23 cellular contexts compared by ENCODE assay signal in genomic region chr20:33070413-33071053, GRCh38. TPM values are rescaled to one million over a fixed set of nuclear protein-coding genes. Genes with fewer than 3 reads are reported as not detected.
DNase-seq lines count a peak whose midpoint lies in the region; ATAC-seq, FAIRE-seq and TF ChIP-seq lines count a peak whose summit lies in the region.
"Had no signal": no experiment of that assay in that cellular context is flagged by ENCODE, and none has a peak within 500 bp of the region (broad histone marks: within the 10 kb centered on the region; RNA-seq: fewer than 3 reads in every experiment).

No MANE protein-coding gene starts in this region.

- no peaks in the 10 kb centered on the region for H3K36me3 Mint-ChIP-seq in neural crest cell (ENCODE audit: low read depth)
- H3K36me3 Mint-ChIP-seq: CD4-positive, CD25-positive, alpha-beta regulatory T cell; CD8-positive, alpha-beta memory T cell had no signal

- H3K9me3 ChIP-seq in RWPE2 (ENCODE audit: severe bottlenecking) (no peaks in the 10 kb centered on the region), K562 (replicated peaks; ENCODE audit: control insufficient read depth, insufficient read depth, low read depth, low read length) (no peaks in the 10 kb centered on the region), aorta (ENCODE audit: control insufficient read depth, low read length) (no peaks in the 10 kb centered on the region), heart left ventricle (no peaks in the 10 kb centered on the region)
- H3K9me3 ChIP-seq: BE2C had no signal

- WGBS in K562 (ENCODE audit: insufficient coverage, low coverage, missing lambda C conversion rate): 1% methylated on average over 13 of the region's 14 CpGs
- WGBS in aorta, 2 donors: 76 to 80% methylated on average over 14 of the region's 14 CpGs
- WGBS in heart left ventricle, 4 donors: 79 to 85% (median 82%) methylated on average over 11 to 14 of the region's 14 CpGs

- TF ChIP-seq CTCF in RWPE2 (IDR thresholded peaks at IDR 0.05; ENCODE audit: poor library complexity, severe bottlenecking): no peak
- no peak for TF ChIP-seq CTCF in K562 (IDR thresholded peaks at IDR 0.05 in 2 of 3, conservative IDR thresholded peaks at IDR 0.05 in 1 of 3; ENCODE audit: insufficient read depth in 2 of 3, low read depth in 1 of 3, low read length in 3 of 3)
- TF ChIP-seq CTCF in neural crest cell (conservative IDR thresholded peaks at IDR 0.05): no peak
- TF ChIP-seq CTCF in heart left ventricle (IDR thresholded peaks at IDR 0.05): no peak

- no peaks in the 10 kb centered on the region for H3K4me1 ChIP-seq in RWPE2 (ENCODE audit: insufficient read depth, poor library complexity, severe bottlenecking)
- no peaks in the 10 kb centered on the region for H3K4me1 ChIP-seq in K562 (replicated peaks in 1 of 2; ENCODE audit: control insufficient read depth in 2 of 2, insufficient read depth in 2 of 2, low read length in 2 of 2)
- H3K4me1 ChIP-seq in aorta (ENCODE audit: control insufficient read depth in 1 of 2, insufficient read depth in 2 of 2, low read length in 2 of 2): no peaks in the 10 kb centered on the region
- no peaks in the 10 kb centered on the region for H3K4me1 ChIP-seq in heart left ventricle
- H3K4me1 ChIP-seq: BE2C had no signal

- H3K4me3 Mint-ChIP-seq in neural crest cell: no peak overlapping the region
- H3K4me3 Mint-ChIP-seq: CD4-positive, CD25-positive, alpha-beta regulatory T cell; CD8-positive, alpha-beta memory T cell; GM23338; HFFc6 had no signal

- no TSS peak for BruUV-seq in K562 (replicated peaks; lab: Mats Ljungman, UMichigan)

- TF ChIP-seq POLR2A in K562 (conservative IDR thresholded peaks at IDR 0.05): no peak
- no peak for TF ChIP-seq POLR2A in heart left ventricle (IDR thresholded peaks at IDR 0.05)

- no peaks in the 10 kb centered on the region for H3K9me1 ChIP-seq in K562 (ENCODE audit: control insufficient read depth, insufficient read depth, low read length)

- H3K4me2 ChIP-seq in K562 (ENCODE audit: insufficient read depth, low read length): no peak overlapping the region
- H3K4me2 ChIP-seq: GM23338 had no signal

- no peak overlapping the region for H2AFZ ChIP-seq in K562 (ENCODE audit: low read depth, low read length)
- H2AFZ ChIP-seq: GM23338 had no signal

- ATAC-seq in RWPE2 (ENCODE audit: low read depth) (no peak), K562 (no peak), aorta (ENCODE audit: low FRiP score) (no peak), heart left ventricle (no peak), GM19328 (IDR thresholded peaks at IDR 0.05; ENCODE audit: unreplicated experiment) (no peak), HG03520 (IDR thresholded peaks at IDR 0.05; ENCODE audit: unreplicated experiment) (no peak)
- ATAC-seq: GM23338, HCT116 had no signal

- no peaks in the 10 kb centered on the region for H4K20me1 ChIP-seq in K562 (replicated peaks; ENCODE audit: control insufficient read depth, insufficient read depth, low read length)

- H3K9ac ChIP-seq in K562 (ENCODE audit: insufficient read depth in 1 of 2, low read depth in 2 of 2, low read length in 2 of 2): no peak overlapping the region

- H3K4me3 ChIP-seq in RWPE2 (ENCODE audit: severe bottlenecking) (no peak overlapping the region), K562 (no peak overlapping the region), aorta (ENCODE audit: low read length in 2 of 2) (no peak overlapping the region), heart left ventricle (no peak overlapping the region)
- H3K4me3 ChIP-seq: GM23338 had no signal

- no peaks in the 10 kb centered on the region for H3K27me3 ChIP-seq in RWPE2 (ENCODE audit: insufficient read depth, poor library complexity, severe bottlenecking)
- peaks cover 20 to 39% of the 10 kb centered on the region in 2 experiments; a peak in 4 of 5 replicates for H3K27me3 ChIP-seq in K562 (ENCODE audit: control insufficient read depth in 2 of 2, insufficient read depth in 2 of 2, low read length in 2 of 2)
- no peaks in the 10 kb centered on the region for H3K27me3 ChIP-seq in aorta (ENCODE audit: control insufficient read depth in 1 of 2, insufficient read depth in 2 of 2, low read length in 1 of 2)
- peaks cover 0 to 12% (median 0%) of the 10 kb centered on the region in 9 donors for H3K27me3 ChIP-seq in heart left ventricle
- H3K27me3 ChIP-seq: BE2C had no signal

- in situ Hi-C loops in K562 (cut with MboI): no loop called here

- H3K27me3 Mint-ChIP-seq in neural crest cell (ENCODE audit: low read depth): peaks cover 3% of the 10 kb centered on the region
- H3K27me3 Mint-ChIP-seq: CD4-positive, CD25-positive, alpha-beta regulatory T cell had no signal

- H3K4me1 Mint-ChIP-seq in neural crest cell: peaks cover 5% of the 10 kb centered on the region
- H3K4me1 Mint-ChIP-seq: GM23338 had no signal

- H3K27ac ChIP-seq in RWPE2 (ENCODE audit: poor library complexity, severe bottlenecking) (no peak overlapping the region), K562 (ENCODE audit: extremely low read depth, low read depth, low read length) (no peak overlapping the region), aorta (ENCODE audit: low read depth in 1 of 2, low read length in 2 of 2) (no peak overlapping the region), heart left ventricle (no peak overlapping the region)

- DNase-seq in RWPE2 (ENCODE audit: low spot score) (peak; percentile 72), K562 (ENCODE audit: extremely low read depth in 1 of 4, low spot score in 3 of 4) (no peak), neural crest cell (ENCODE audit: low read depth, low spot score) (no peak), aorta (peak; percentile 21 to 60), heart left ventricle (no peak)
- DNase-seq: ACHN; BE2C; C1 segment of cervical spinal cord; CD4-positive, CD25-positive, alpha-beta regulatory T cell; CD8-positive, alpha-beta memory T cell; COR-L47; H7; HFFc6 had no signal

- TF ChIP-seq RAD21 in K562 (CRISPR knock-in tag; conservative IDR thresholded peaks at IDR 0.05 in 1 of 2, IDR thresholded peaks at IDR 0.05 in 1 of 2): no peak

- CTCF ChIA-PET in K562 (lab: Yijun Ruan, JAX; ENCODE audit: low intra/inter-chr PET ratio): no interaction called here

- intact Hi-C loops in K562 (cut with micrococcal nuclease): no loop called here
- intact Hi-C loops in aorta (cut with DNase I): no loop called here
- intact Hi-C loops in heart left ventricle (cut with DNase I): no loop called here

- POLR2A ChIA-PET in K562 (lab: Yijun Ruan, JAX): no interaction called here

- peak overlapping the region; percentile 5 for H3K27ac Mint-ChIP-seq in neural crest cell (ENCODE audit: unreplicated experiment)
- H3K27ac Mint-ChIP-seq: CD4-positive, CD25-positive, alpha-beta regulatory T cell; GM23338; HFFc6 had no signal

- no peak for FAIRE-seq in K562 (lab: Jason Lieb, UNC)
- FAIRE-seq: A204.1, D721Med, G401.6, GM12892, GM18507, HTR-8/SVneo had no signal

- H3K36me3 ChIP-seq in RWPE2 (ENCODE audit: low read depth): no peaks in the 10 kb centered on the region
- no peaks in the 10 kb centered on the region for H3K36me3 ChIP-seq in K562 (ENCODE audit: control insufficient read depth, insufficient read depth, low read length)
- H3K36me3 ChIP-seq in aorta (ENCODE audit: control insufficient read depth in 1 of 2, insufficient read depth in 2 of 2, low read length in 1 of 2): no peaks in the 10 kb centered on the region
- no peaks in the 10 kb centered on the region for H3K36me3 ChIP-seq in heart left ventricle
- H3K36me3 ChIP-seq: BE2C had no signal

- H3K79me2 ChIP-seq in K562 (ENCODE audit: control insufficient read depth, insufficient read depth, low read length): no peaks in the 10 kb centered on the region

- no peak for TF ChIP-seq EP300 in K562 (IDR thresholded peaks at IDR 0.05; ENCODE audit: low read length)

- H3K9me3 Mint-ChIP-seq in neural crest cell: no peaks in the 10 kb centered on the region
- H3K9me3 Mint-ChIP-seq: CD4-positive, CD25-positive, alpha-beta regulatory T cell; CD8-positive, alpha-beta memory T cell; GM23338; HFFc6 had no signal

RNA-seq across cellular contexts. Expression of gene BPIFB4, which starts 8.9 kb away (rescaled TPM):
- total RNA-seq in K562 (2011; cell fraction: chromatin; rRNA removed; ENCODE audit: low replicate concordance): not detected in 2 replicates
- not detected in 2 replicates for total RNA-seq in K562 (2011; cell fraction: nucleolus; rRNA removed)
- total RNA-seq in K562 (2011; cell fraction: nucleoplasm; rRNA removed): not detected in 2 replicates
- total RNA-seq in K562 (2014; rRNA removed) (not detected in 2 replicates), K562 (2014; rRNA removed; fragmentation: Illumina TruSeq; extraction: Trizol) (not detected in 2 replicates), K562 (2015; rRNA removed; fragmentation: Illumina TruSeq; extraction: Trizol) (not detected in 2 replicates), K562 (2021) (not detected in 2 replicates), neural crest cell (not detected in 2 replicates), aorta (not detected), heart left ventricle (not detected)
- polyA plus RNA-seq in K562 (2011; rRNA removed) (not detected in 2 replicates), K562 (2014; fragmentation: Illumina TruSeq; extraction: Trizol) (not detected in 2 replicates), K562 (2014; fragmentation: Nextera tagmentation; extraction: Ambion mirVana) (not detected), K562 (2014; rRNA removed) (not detected in 2 replicates), aorta (not detected), heart left ventricle (not detected)
- polyA plus RNA-seq in K562 (2011; cell fraction: cytosol; rRNA removed): not detected in 2 replicates
- polyA plus RNA-seq in K562 (2011; cell fraction: nucleus; rRNA removed): not detected in 2 replicates
- polyA plus RNA-seq in K562 (2012): not detected in 2 replicates
- not detected in 2 replicates for polyA minus RNA-seq in K562 (2011; rRNA and poly(A)+ RNA removed)
- not detected in 2 replicates for polyA minus RNA-seq in K562 (2011; cell fraction: cytosol; rRNA and poly(A)+ RNA removed)
- not detected in 2 replicates for polyA minus RNA-seq in K562 (2011; cell fraction: nucleus; rRNA and poly(A)+ RNA removed)
- total RNA-seq: CD4-positive, CD25-positive, alpha-beta regulatory T cell; CD8-positive, alpha-beta memory T cell; GM23338; H7; HFFc6 had no signal
- polyA plus RNA-seq: CD4-positive, CD25-positive, alpha-beta regulatory T cell; CD8-positive, alpha-beta memory T cell; GM23338 had no signal

RNA-seq across cellular contexts. Expression of gene BPIFB3, which starts 16.8 kb away (rescaled TPM):
- total RNA-seq in K562 (2011; cell fraction: chromatin; rRNA removed; ENCODE audit: low replicate concordance): not detected in 2 replicates
- total RNA-seq in K562 (2011; cell fraction: nucleolus; rRNA removed): not detected in 2 replicates
- not detected in 2 replicates for total RNA-seq in K562 (2011; cell fraction: nucleoplasm; rRNA removed)
- not detected in 2 replicates for total RNA-seq in K562 (2014; rRNA removed)
- total RNA-seq in K562 (2014; rRNA removed; fragmentation: Illumina TruSeq; extraction: Trizol): not detected in 2 replicates
- total RNA-seq in K562 (2015; rRNA removed; fragmentation: Illumina TruSeq; extraction: Trizol): not detected in 2 replicates
- total RNA-seq in K562 (2021): not detected in 2 replicates
- not detected in 2 replicates for polyA plus RNA-seq in K562 (2011; rRNA removed)
- not detected in 2 replicates for polyA plus RNA-seq in K562 (2011; cell fraction: cytosol; rRNA removed)
- not detected in 2 replicates for polyA plus RNA-seq in K562 (2011; cell fraction: nucleus; rRNA removed)
- not detected in 2 replicates for polyA plus RNA-seq in K562 (2012)
- polyA plus RNA-seq in K562 (2014; fragmentation: Illumina TruSeq; extraction: Trizol): not detected in 2 replicates
- polyA plus RNA-seq in K562 (2014; fragmentation: Nextera tagmentation; extraction: Ambion mirVana): not detected
- polyA plus RNA-seq in K562 (2014; rRNA removed): not detected in 2 replicates
- polyA minus RNA-seq in K562 (2011; rRNA and poly(A)+ RNA removed): not detected in 2 replicates
- polyA minus RNA-seq in K562 (2011; cell fraction: cytosol; rRNA and poly(A)+ RNA removed): not detected in 2 replicates
- polyA minus RNA-seq in K562 (2011; cell fraction: nucleus; rRNA and poly(A)+ RNA removed): not detected in 2 replicates
- total RNA-seq in neural crest cell: not detected in 2 replicates
- total RNA-seq in aorta: not detected
- polyA plus RNA-seq in aorta: not detected
- not detected for total RNA-seq in heart left ventricle
- polyA plus RNA-seq in heart left ventricle: not detected
- total RNA-seq: CD4-positive, CD25-positive, alpha-beta regulatory T cell; CD8-positive, alpha-beta memory T cell; GM23338; H7; HFFc6 had no signal
- polyA plus RNA-seq: CD4-positive, CD25-positive, alpha-beta regulatory T cell; CD8-positive, alpha-beta memory T cell; GM23338 had no signal

RNA-seq across cellular contexts. Expression of gene BPIFB6, which starts 39.1 kb away (rescaled TPM):
- not detected in 2 replicates for total RNA-seq in K562 (2011; cell fraction: chromatin; rRNA removed; ENCODE audit: low replicate concordance)
- not detected in 2 replicates for total RNA-seq in K562 (2011; cell fraction: nucleolus; rRNA removed)
- not detected in 2 replicates for total RNA-seq in K562 (2011; cell fraction: nucleoplasm; rRNA removed)
- not detected in 2 replicates for total RNA-seq in K562 (2014; rRNA removed)
- total RNA-seq in K562 (2014; rRNA removed; fragmentation: Illumina TruSeq; extraction: Trizol): not detected in 2 replicates
- not detected in 2 replicates for total RNA-seq in K562 (2015; rRNA removed; fragmentation: Illumina TruSeq; extraction: Trizol)
- total RNA-seq in K562 (2021): not detected in 2 replicates
- not detected in 2 replicates for polyA plus RNA-seq in K562 (2011; rRNA removed)
- polyA plus RNA-seq in K562 (2011; cell fraction: cytosol; rRNA removed): not detected in 2 replicates
- not detected in 2 replicates for polyA plus RNA-seq in K562 (2011; cell fraction: nucleus; rRNA removed)
- polyA plus RNA-seq in K562 (2012): not detected in 2 replicates
- not detected in 2 replicates for polyA plus RNA-seq in K562 (2014; fragmentation: Illumina TruSeq; extraction: Trizol)
- polyA plus RNA-seq in K562 (2014; fragmentation: Nextera tagmentation; extraction: Ambion mirVana): not detected
- not detected in 2 replicates for polyA plus RNA-seq in K562 (2014; rRNA removed)
- not detected in 2 replicates for polyA minus RNA-seq in K562 (2011; rRNA and poly(A)+ RNA removed)
- polyA minus RNA-seq in K562 (2011; cell fraction: cytosol; rRNA and poly(A)+ RNA removed): not detected in 2 replicates
- polyA minus RNA-seq in K562 (2011; cell fraction: nucleus; rRNA and poly(A)+ RNA removed): not detected in 2 replicates
- not detected in 2 replicates for total RNA-seq in neural crest cell
- not detected for total RNA-seq in aorta
- not detected for polyA plus RNA-seq in aorta
- not detected for total RNA-seq in heart left ventricle
- not detected for polyA plus RNA-seq in heart left ventricle
- total RNA-seq: CD4-positive, CD25-positive, alpha-beta regulatory T cell; CD8-positive, alpha-beta memory T cell; GM23338; H7; HFFc6 had no signal
- polyA plus RNA-seq: CD4-positive, CD25-positive, alpha-beta regulatory T cell; CD8-positive, alpha-beta memory T cell; GM23338 had no signal

Comparison
In these comparisons a context has a peak if more than half of its experiments do, and no peak if none do; other contexts are left out.
1. DNase-seq: peak in RWPE2 (single experiment) and aorta (2 of 2); none in K562 (0 of 4), neural crest cell (single experiment) and heart left ventricle (0 of 5).